Comparison of ENCODE assay signal across 20 cellular contexts in the genomic region with DNA sequence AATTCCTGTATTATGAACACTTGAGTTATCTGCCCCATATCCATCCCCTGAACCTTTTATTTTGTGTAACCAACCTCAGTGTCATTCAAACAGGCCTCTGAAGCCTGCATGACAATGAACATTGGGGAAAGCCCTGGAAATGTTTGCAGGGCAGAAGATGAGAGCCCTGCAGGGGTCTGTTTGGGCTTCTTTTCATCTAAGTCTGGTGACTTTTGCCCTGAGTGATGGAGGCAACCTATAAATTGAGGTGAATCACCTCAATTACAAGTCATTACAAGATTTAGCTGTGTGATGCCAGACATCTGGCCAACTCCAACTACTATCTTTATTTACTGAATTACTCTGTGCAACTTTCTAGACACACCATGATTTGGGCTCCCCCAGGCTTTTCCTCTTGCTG.
DNase-seq lines count a peak whose midpoint lies in the region; ATAC-seq, FAIRE-seq and TF ChIP-seq lines count a peak whose summit lies in the region.
"Had no signal": no experiment of that assay in that cellular context is flagged by ENCODE, and none has a peak within 500 bp of the region (broad histone marks: within the 10 kb centered on the region; RNA-seq: fewer than 3 reads in every experiment).

No MANE protein-coding gene starts in this region.

- H3K36me3 ChIP-seq in RWPE2 (ENCODE audit: low read depth) (no peaks in the 10 kb centered on the region), H1 (ENCODE audit: control insufficient read depth in 2 of 4, insufficient read depth in 4 of 4, low read length in 3 of 4) (no peaks in the 10 kb centered on the region), HAP-1 (replicated peaks) (no peaks in the 10 kb centered on the region)

- no peak overlapping the region for H3K4ac ChIP-seq in H1 (replicated peaks; ENCODE audit: insufficient read length, low read depth, low read length)

- no peaks in the 10 kb centered on the region for H4K20me1 ChIP-seq in H1 (replicated peaks in 1 of 2; ENCODE audit: control insufficient read depth in 1 of 2, insufficient read depth in 2 of 2, low read length in 2 of 2)

- no peaks in the 10 kb centered on the region for H3K27me3 Mint-ChIP-seq in activated CD4-positive, alpha-beta T cell treated with anti-CD3 and anti-CD28 coated beads, Interleukin-2, amount 10 ng/mL, durations not matched to agents 24 days and 14 days

- no peak overlapping the region for H2BK12ac ChIP-seq in H1 (ENCODE audit: low read depth, low read length)

- H3K79me2 ChIP-seq in H1 (ENCODE audit: control insufficient read depth in 1 of 2, insufficient read depth in 2 of 2, low read length in 2 of 2): no peaks in the 10 kb centered on the region

- no peak overlapping the region for H3K27ac Mint-ChIP-seq in activated CD4-positive, alpha-beta T cell treated with anti-CD3 and anti-CD28 coated beads, Interleukin-2, amount 10 ng/mL, durations not matched to agents 24 days and 14 days
- H3K27ac Mint-ChIP-seq: CD8-positive, alpha-beta T cell had no signal

- no peak overlapping the region for H3K18ac ChIP-seq in H1 (ENCODE audit: extremely low read depth, low read length)

- no peak overlapping the region for H3K56ac ChIP-seq in H1 (replicated peaks; ENCODE audit: insufficient read length, low read depth, low read length)

- ATAC-seq in RWPE2 (ENCODE audit: low read depth) (peak; percentile 38; the same call in 1 of the 3 replicates), GM18517 (IDR thresholded peaks at IDR 0.05; ENCODE audit: unreplicated experiment) (no peak)
- ATAC-seq: CD8-positive, alpha-beta T cell; GM12878 had no signal

- no peak overlapping the region for H3K14ac ChIP-seq in H1 (ENCODE audit: insufficient read length)

- TF ChIP-seq POLR2A in H1 (IDR thresholded peaks at IDR 0.05; ENCODE audit: control extremely low read depth in 1 of 2, low read depth in 2 of 2, low read length in 2 of 2): no peak

- no peak for TF ChIP-seq EP300 in H1 (IDR thresholded peaks at IDR 0.05; ENCODE audit: borderline replicate concordance in 1 of 2, low read depth in 2 of 2, low read length in 2 of 2)

- H2BK120ac ChIP-seq in H1 (replicated peaks; ENCODE audit: low read depth, low read length): no peak overlapping the region

- H2AFZ ChIP-seq in H1 (ENCODE audit: low read length): no peak overlapping the region
- H2AFZ ChIP-seq: GM23248 had no signal

- TF ChIP-seq CTCF in RWPE2 (IDR thresholded peaks at IDR 0.05; ENCODE audit: poor library complexity, severe bottlenecking) (no peak), H1 (IDR thresholded peaks at IDR 0.05; ENCODE audit: control extremely low read depth in 1 of 3, insufficient read depth in 1 of 3, low read depth in 1 of 3, low read length in 3 of 3) (no peak)

- H3K9me3 Mint-ChIP-seq in activated CD4-positive, alpha-beta T cell treated with anti-CD3 and anti-CD28 coated beads, Interleukin-2, amount 10 ng/mL, durations not matched to agents 24 days and 14 days: peaks cover 8% of the 10 kb centered on the region
- H3K9me3 Mint-ChIP-seq: CD8-positive, alpha-beta T cell had no signal

- no peak for FAIRE-seq in H1 (lab: Jason Lieb, UNC)
- FAIRE-seq: A204.1, GM12878 had no signal

- H3K27me3 ChIP-seq in RWPE2 (ENCODE audit: insufficient read depth, poor library complexity, severe bottlenecking) (no peaks in the 10 kb centered on the region), H1 (replicated peaks in 1 of 4; ENCODE audit: control insufficient read depth in 3 of 4, extremely low read depth in 1 of 4, insufficient read depth in 3 of 4, low read length in 3 of 4) (no peaks in the 10 kb centered on the region; a peak in 2 of 7 replicates), HAP-1 (ENCODE audit: low read depth) (no peaks in the 10 kb centered on the region)

- no peak overlapping the region for H3K9ac ChIP-seq in H1 (replicated peaks in 1 of 4; ENCODE audit: extremely low read depth in 1 of 4, low read depth in 3 of 4, low read length in 3 of 4)
- H3K9ac ChIP-seq: GM23248 had no signal

- no peak for TF ChIP-seq RAD21 in H1 (IDR thresholded peaks at IDR 0.05 in 1 of 2, conservative IDR thresholded peaks at IDR 0.05 in 1 of 2; ENCODE audit: low read depth in 2 of 2, low read length in 2 of 2)

- H3K36me3 Mint-ChIP-seq in activated CD4-positive, alpha-beta T cell treated with anti-CD3 and anti-CD28 coated beads, Interleukin-2, amount 10 ng/mL, durations not matched to agents 24 days and 14 days (ENCODE audit: low read depth): no peaks in the 10 kb centered on the region
- H3K36me3 Mint-ChIP-seq: CD8-positive, alpha-beta T cell had no signal

- H3K4me1 Mint-ChIP-seq in activated CD4-positive, alpha-beta T cell treated with anti-CD3 and anti-CD28 coated beads, Interleukin-2, amount 10 ng/mL, durations not matched to agents 24 days and 14 days: peaks cover 18% of the 10 kb centered on the region

- H3K27ac ChIP-seq in RWPE2 (ENCODE audit: poor library complexity, severe bottlenecking) (no peak overlapping the region), H1 (ENCODE audit: low read depth, low read length) (no peak overlapping the region)
- H3K27ac ChIP-seq: GM23248 had no signal

- H3K23me2 ChIP-seq in H1 (ENCODE audit: low read depth, low read length): no peaks in the 10 kb centered on the region

- no peak overlapping the region for H3K4me3 ChIP-seq in RWPE2 (ENCODE audit: severe bottlenecking)
- no peak overlapping the region for H3K4me3 ChIP-seq in H1 (ENCODE audit: extremely low read depth in 1 of 4, insufficient read depth in 2 of 4, low read depth in 3 of 4, low read length in 4 of 4)
- H3K4me3 ChIP-seq in HAP-1: no peak overlapping the region
- H3K4me3 ChIP-seq: GM12878, GM23248 had no signal

- POLR2A ChIA-PET in H1 (lab: Charles Lee; ENCODE audit: partially characterized antibody): no interaction called here

- H3K4me3 Mint-ChIP-seq in activated CD4-positive, alpha-beta T cell treated with anti-CD3 and anti-CD28 coated beads, Interleukin-2, amount 10 ng/mL, durations not matched to agents 24 days and 14 days: no peak overlapping the region
- H3K4me3 Mint-ChIP-seq: CD8-positive, alpha-beta T cell had no signal

- no peak overlapping the region for H3K4me2 ChIP-seq in H1 (ENCODE audit: insufficient read depth in 1 of 2, low read depth in 2 of 2, low read length in 2 of 2)

- H2AK5ac ChIP-seq in H1 (ENCODE audit: low read depth, low read length): no peak overlapping the region

- in situ Hi-C loops in HAP-1 (cut with MboI; ENCODE audit: low sequenced_read_pairs): no loop called here

- H4K5ac ChIP-seq in H1 (ENCODE audit: insufficient read length, low read depth, low read length): no peak overlapping the region

- peak; percentile 14 for DNase-seq in activated CD4-positive, alpha-beta T cell treated with anti-CD3 and anti-CD28 coated beads for 48 hours
- DNase-seq in activated CD4-positive, alpha-beta T cell treated with anti-CD3 and anti-CD28 coated beads, Interleukin-2, amount 10 ng/mL, durations not matched to agents 24 days and 14 days: no peak
- peak; percentile 62 for DNase-seq in ELF-1 (ENCODE audit: low read depth, low spot score)
- DNase-seq in RWPE2 (ENCODE audit: low spot score): no peak
- no peak for DNase-seq in H1 (ENCODE audit: low read depth in 1 of 2, low spot score in 2 of 2)
- DNase-seq in HAP-1 (ENCODE audit: low spot score in 2 of 2): no peak
- DNase-seq: Calu3; CD8-positive, alpha-beta T cell; GM23248; KBM-7; NCI-H1417; NCI-H187; NCI-H2107; NCI-H510A; NCI-H748 treated with DMSO at 0.1 percent for 48 hours; NK-92 treated with Interleukin-12 subunit alpha and Interleukin-12 subunit beta, amount 100 ng/mL, for 24 hours; SHP77 treated with DMSO at 0.1 percent for 48 hours had no signal

- CTCF ChIA-PET in H1 (lab: Charles Lee; ENCODE audit: partially characterized antibody): interaction anchor here (0.6 to 1.3 kb wide), 3 partner anchors 7 to 487 kb away, joined by 3 to 4 read pairs (median 4); no protein-coding TSS in a partner anchor

- no peak overlapping the region for H2BK5ac ChIP-seq in H1 (ENCODE audit: low read depth, low read length)

- no peaks in the 10 kb centered on the region for H3K4me1 ChIP-seq in RWPE2 (ENCODE audit: insufficient read depth, poor library complexity, severe bottlenecking)
- H3K4me1 ChIP-seq in H1 (replicated peaks in 1 of 4; ENCODE audit: control insufficient read depth in 3 of 4, insufficient read depth in 4 of 4, low read length in 3 of 4): peaks cover 0 to 22% (median 9%) of the 10 kb centered on the region in 4 experiments; a peak in 4 of 7 replicates
- no peaks in the 10 kb centered on the region for H3K4me1 ChIP-seq in HAP-1

- no peak overlapping the region for H2BK20ac ChIP-seq in H1 (ENCODE audit: low read length)

- no peaks in the 10 kb centered on the region for H3K9me3 ChIP-seq in RWPE2 (ENCODE audit: severe bottlenecking)
- H3K9me3 ChIP-seq in H1 (ENCODE audit: insufficient read depth in 2 of 2, low read depth in 1 of 2, low read length in 1 of 2): no peaks in the 10 kb centered on the region
- H3K9me3 ChIP-seq in HAP-1: no peaks in the 10 kb centered on the region

- no peak overlapping the region for H4K91ac ChIP-seq in H1 (replicated peaks; ENCODE audit: insufficient read length, low read length)

- H3K23ac ChIP-seq in H1 (ENCODE audit: insufficient read length): no peak overlapping the region

- H2BK15ac ChIP-seq in H1 (ENCODE audit: low read length): no peak overlapping the region

- no peaks in the 10 kb centered on the region for H3K79me1 ChIP-seq in H1 (ENCODE audit: low read depth, low read length)

- intact Hi-C loops in activated CD4-positive, alpha-beta T cell treated with anti-CD3 and anti-CD28 coated beads, Interleukin-2, amount 10 ng/mL, durations not matched to agents 24 days and 14 days (cut with micrococcal nuclease): no loop called here

- H4K8ac ChIP-seq in H1 (ENCODE audit: extremely low read depth, insufficient read depth, low read length): no peak overlapping the region

TF ChIP-seq in H1, 55 proteins besides CTCF, POLR2A, EP300 and RAD21:
- TF ChIP-seq SP1 (IDR thresholded peaks at IDR 0.05; ENCODE audit: low read depth, low read length) (no peak), POU5F1 (IDR thresholded peaks at IDR 0.05; ENCODE audit: low read depth, low read length) (peak; percentile 72; the same call in 1 of the 2 replicates)
TF ChIP-seq in H1: peak in this region for 1.

Comparison
In these comparisons a context has a peak if more than half of its experiments do, and no peak if none do; other contexts are left out.
1. DNase-seq: peak in activated CD4-positive, alpha-beta T cell treated with anti-CD3 and anti-CD28 coated beads for 48 hours (single experiment) and ELF-1 (single experiment); none in activated CD4-positive, alpha-beta T cell treated with anti-CD3 and anti-CD28 coated beads, Interleukin-2, amount 10 ng/mL, durations not matched to agents 24 days and 14 days (single experiment), RWPE2 (single experiment), H1 (0 of 2) and HAP-1 (0 of 2).